In genomic region chr1:243244420-243244819, GRCh38 we compare ENCODE assay signal across 14 cellular contexts. TPM values are rescaled to one million over a fixed set of nuclear protein-coding genes. Genes with fewer than 3 reads are reported as not detected.
DNase-seq lines count a peak whose midpoint lies in the region; ATAC-seq and TF ChIP-seq lines count a peak whose summit lies in the region.
"Had no signal": no experiment of that assay in that cellular context is flagged by ENCODE, and none has a peak within 500 bp of the region (broad histone marks: within the 10 kb centered on the region; RNA-seq: fewer than 3 reads in every experiment).

No MANE protein-coding gene starts in this region.

- H3K4me1 Mint-ChIP-seq in activated naive CD8-positive, alpha-beta T cell (ENCODE audit: low read depth), result peaks cover 25% of the 10 kb centered on the region
- H3K4me1 Mint-ChIP-seq in activated naive CD8-positive, alpha-beta T cell treated with anti-CD3 and anti-CD28 coated beads for 36 hours, result peaks cover 17% of the 10 kb centered on the region
- peaks cover 53% of the 10 kb centered on the region for H3K4me1 Mint-ChIP-seq in stimulated activated memory B cell treated with anti-CD40 and anti-IgM and Interleukin-4, amounts not matched to agents 10 μg/mL and 1 μg/mL and 100 μg/mL, for 72 hours
- H3K4me1 Mint-ChIP-seq in activated CD4-positive, alpha-beta T cell treated with anti-CD3 and anti-CD28 coated beads for 36 hours, result peaks cover 20% of the 10 kb centered on the region

- no peaks in the 10 kb centered on the region for H3K9me2 ChIP-seq in OCI-LY1 (ENCODE audit: low read depth, low read length)

- peaks cover 9% of the 10 kb centered on the region for H3K36me3 Mint-ChIP-seq in activated naive CD8-positive, alpha-beta T cell
- H3K36me3 Mint-ChIP-seq in activated naive CD8-positive, alpha-beta T cell treated with anti-CD3 and anti-CD28 coated beads for 36 hours, result peaks cover 48% of the 10 kb centered on the region
- peaks cover 24% of the 10 kb centered on the region for H3K36me3 Mint-ChIP-seq in stimulated activated memory B cell treated with anti-CD40 and anti-IgM and Interleukin-4, amounts not matched to agents 10 μg/mL and 1 μg/mL and 100 μg/mL, for 72 hours
- peaks cover 25% of the 10 kb centered on the region for H3K36me3 Mint-ChIP-seq in activated CD4-positive, alpha-beta T cell treated with anti-CD3 and anti-CD28 coated beads for 36 hours (ENCODE audit: low read depth)

- peaks cover 19% of the 10 kb centered on the region for H3K4me1 ChIP-seq in OCI-LY1 (ENCODE audit: insufficient read depth, low read length, severe bottlenecking)
- H3K4me1 ChIP-seq: SJSA1 had no signal

- intact Hi-C loops in activated CD4-positive, alpha-beta T cell treated with anti-CD3 and anti-CD28 coated beads for 36 hours (cut with DNase I, micrococcal nuclease), result no loop called here

- peaks cover 74% of the 10 kb centered on the region for H3K79me2 ChIP-seq in OCI-LY1 (ENCODE audit: insufficient read depth, low read length)

- no peaks in the 10 kb centered on the region for H3K9me3 Mint-ChIP-seq in activated naive CD8-positive, alpha-beta T cell (ENCODE audit: low read depth)
- peaks cover under 1% of the 10 kb centered on the region for H3K9me3 Mint-ChIP-seq in activated naive CD8-positive, alpha-beta T cell treated with anti-CD3 and anti-CD28 coated beads for 36 hours
- H3K9me3 Mint-ChIP-seq in stimulated activated memory B cell treated with anti-CD40 and anti-IgM and Interleukin-4, amounts not matched to agents 10 μg/mL and 1 μg/mL and 100 μg/mL, for 72 hours, result no peaks in the 10 kb centered on the region
- peaks cover 8% of the 10 kb centered on the region for H3K9me3 Mint-ChIP-seq in activated CD4-positive, alpha-beta T cell treated with anti-CD3 and anti-CD28 coated beads for 36 hours (ENCODE audit: low read depth)
- H3K9me3 Mint-ChIP-seq: effector memory CD8-positive, alpha-beta T cell had no signal

- no peak for TF ChIP-seq CTCF in OCI-LY1 (IDR thresholded peaks at IDR 0.05; ENCODE audit: low read length)

- H3K9me3 ChIP-seq in OCI-LY1 (ENCODE audit: low read length), result peaks cover 2% of the 10 kb centered on the region; the same call in 1 of the 2 replicates
- H3K9me3 ChIP-seq: SJSA1, transverse colon had no signal

- no peak overlapping the region for H2AFZ ChIP-seq in OCI-LY1 (ENCODE audit: low read length)

- no peak overlapping the region for H3K4me3 Mint-ChIP-seq in activated naive CD8-positive, alpha-beta T cell
- no peak overlapping the region for H3K4me3 Mint-ChIP-seq in activated naive CD8-positive, alpha-beta T cell treated with anti-CD3 and anti-CD28 coated beads for 36 hours
- peak overlapping the region; percentile 75 for H3K4me3 Mint-ChIP-seq in stimulated activated memory B cell treated with anti-CD40 and anti-IgM and Interleukin-4, amounts not matched to agents 10 μg/mL and 1 μg/mL and 100 μg/mL, for 72 hours
- no peak overlapping the region for H3K4me3 Mint-ChIP-seq in activated CD4-positive, alpha-beta T cell treated with anti-CD3 and anti-CD28 coated beads for 36 hours
- H3K4me3 Mint-ChIP-seq: effector memory CD8-positive, alpha-beta T cell had no signal

- no peaks in the 10 kb centered on the region for H3K27me3 ChIP-seq in OCI-LY1 (ENCODE audit: insufficient read depth, low read length)
- H3K27me3 ChIP-seq: SJSA1, transverse colon had no signal

- H3K36me3 ChIP-seq in OCI-LY1 (ENCODE audit: insufficient read depth, low read length), result peaks cover 19% of the 10 kb centered on the region
- H3K36me3 ChIP-seq: transverse colon had no signal

- H3K4me2 ChIP-seq in OCI-LY1 (ENCODE audit: low read length), result peak overlapping the region; percentile 60

- POLR2A ChIA-PET in activated CD4-positive, alpha-beta T cell treated with anti-CD3 and anti-CD28 coated beads for 36 hours (lab: Charles Lee), result no interaction called here

- H3K4me3 ChIP-seq in OCI-LY1 (ENCODE audit: low read depth, low read length, poor library complexity, severe bottlenecking), result peak overlapping the region; percentile 28
- H3K4me3 ChIP-seq: SJSA1, transverse colon had no signal

- H3K27me3 Mint-ChIP-seq in activated naive CD8-positive, alpha-beta T cell, result no peaks in the 10 kb centered on the region
- H3K27me3 Mint-ChIP-seq in activated naive CD8-positive, alpha-beta T cell treated with anti-CD3 and anti-CD28 coated beads for 36 hours, result no peaks in the 10 kb centered on the region
- no peaks in the 10 kb centered on the region for H3K27me3 Mint-ChIP-seq in stimulated activated memory B cell treated with anti-CD40 and anti-IgM and Interleukin-4, amounts not matched to agents 10 μg/mL and 1 μg/mL and 100 μg/mL, for 72 hours
- H3K27me3 Mint-ChIP-seq in activated CD4-positive, alpha-beta T cell treated with anti-CD3 and anti-CD28 coated beads for 36 hours, result no peaks in the 10 kb centered on the region
- H3K27me3 Mint-ChIP-seq: effector memory CD8-positive, alpha-beta T cell had no signal

- peak overlapping the region; percentile 22 for H3K27ac Mint-ChIP-seq in activated naive CD8-positive, alpha-beta T cell
- H3K27ac Mint-ChIP-seq in activated naive CD8-positive, alpha-beta T cell treated with anti-CD3 and anti-CD28 coated beads for 36 hours, result no peak overlapping the region
- peak overlapping the region; percentile 77 for H3K27ac Mint-ChIP-seq in stimulated activated memory B cell treated with anti-CD40 and anti-IgM and Interleukin-4, amounts not matched to agents 10 μg/mL and 1 μg/mL and 100 μg/mL, for 72 hours
- no peak overlapping the region for H3K27ac Mint-ChIP-seq in activated CD4-positive, alpha-beta T cell treated with anti-CD3 and anti-CD28 coated beads for 36 hours
- H3K27ac Mint-ChIP-seq: effector memory CD8-positive, alpha-beta T cell had no signal

- CTCF ChIA-PET in activated CD4-positive, alpha-beta T cell treated with anti-CD3 and anti-CD28 coated beads for 36 hours (lab: Charles Lee), result no interaction called here

- no peak for DNase-seq in activated naive CD8-positive, alpha-beta T cell treated with anti-CD3 and anti-CD28 coated beads for 36 hours
- no peak for DNase-seq in activated CD4-positive, alpha-beta T cell treated with anti-CD3 and anti-CD28 coated beads for 36 hours
- DNase-seq in GOT3 (lab: John Stamatoyannopoulos, UW) (no peak), SW480 (ENCODE audit: low spot score) (no peak)
- DNase-seq: activated CD4-positive, CD25-positive, alpha-beta regulatory T cell; activated T-cell treated with anti-CD3 and anti-CD28 coated beads, Interleukin-2, amount 50 U/mL, for 48 hours; effector memory CD8-positive, alpha-beta T cell; NCI-H345; transverse colon had no signal

- no peaks in the 10 kb centered on the region for H3F3A ChIP-seq in OCI-LY1 (ENCODE audit: insufficient read depth, low read length)

- peak overlapping the region; percentile 28; the same call in 1 of the 2 replicates for H3K9ac ChIP-seq in OCI-LY1 (ENCODE audit: low read length)

- no peaks in the 10 kb centered on the region for H4K20me1 ChIP-seq in OCI-LY1 (ENCODE audit: insufficient read depth, low read length)

- peak; percentile 50 for ATAC-seq in HG03039 (IDR thresholded peaks at IDR 0.05; ENCODE audit: unreplicated experiment)
- ATAC-seq in stimulated activated memory B cell treated with anti-CD40 and anti-IgM and Interleukin-4, amounts not matched to agents 10 μg/mL and 1 μg/mL and 100 μg/mL, for 72 hours, result no peak
- no peak for ATAC-seq in activated CD4-positive, alpha-beta T cell treated with anti-CD3 and anti-CD28 coated beads for 36 hours
- ATAC-seq: effector memory CD8-positive, alpha-beta T cell had no signal

- no peak overlapping the region for H3K27ac ChIP-seq in OCI-LY1 (ENCODE audit: low read depth, low read length, poor library complexity, severe bottlenecking)
- H3K27ac ChIP-seq: SJSA1, transverse colon had no signal

RNA-seq across cellular contexts. Expression of gene CEP170, which starts 10.7 kb away (rescaled TPM):
- 10 to 100 TPM; 44.3 to 47.4 TPM for total RNA-seq in activated naive CD8-positive, alpha-beta T cell treated with anti-CD3 and anti-CD28 coated beads for 36 hours
- 10 to 100 TPM; 54.5 to 56.7 TPM for total RNA-seq in activated CD4-positive, alpha-beta T cell treated with anti-CD3 and anti-CD28 coated beads for 36 hours

RNA-seq across cellular contexts. Expression of gene SDCCAG8, which starts 11.4 kb away (rescaled TPM):
- total RNA-seq in activated naive CD8-positive, alpha-beta T cell treated with anti-CD3 and anti-CD28 coated beads for 36 hours, result 10 to 100 TPM; 24.2 to 24.7 TPM
- 10 to 100 TPM; 26.4 to 26.5 TPM for total RNA-seq in activated CD4-positive, alpha-beta T cell treated with anti-CD3 and anti-CD28 coated beads for 36 hours

Comparison
In these comparisons a context has a peak if more than half of its experiments do, and no peak if none do; other contexts are left out.
1. H3K27ac Mint-ChIP-seq: peak in activated naive CD8-positive, alpha-beta T cell (single experiment) and stimulated activated memory B cell treated with anti-CD40 and anti-IgM and Interleukin-4, amounts not matched to agents 10 μg/mL and 1 μg/mL and 100 μg/mL, for 72 hours (single experiment); none in activated naive CD8-positive, alpha-beta T cell treated with anti-CD3 and anti-CD28 coated beads for 36 hours (single experiment) and activated CD4-positive, alpha-beta T cell treated with anti-CD3 and anti-CD28 coated beads for 36 hours (single experiment).